ENCODE assay signal across 29 cellular contexts in the genomic region with DNA sequence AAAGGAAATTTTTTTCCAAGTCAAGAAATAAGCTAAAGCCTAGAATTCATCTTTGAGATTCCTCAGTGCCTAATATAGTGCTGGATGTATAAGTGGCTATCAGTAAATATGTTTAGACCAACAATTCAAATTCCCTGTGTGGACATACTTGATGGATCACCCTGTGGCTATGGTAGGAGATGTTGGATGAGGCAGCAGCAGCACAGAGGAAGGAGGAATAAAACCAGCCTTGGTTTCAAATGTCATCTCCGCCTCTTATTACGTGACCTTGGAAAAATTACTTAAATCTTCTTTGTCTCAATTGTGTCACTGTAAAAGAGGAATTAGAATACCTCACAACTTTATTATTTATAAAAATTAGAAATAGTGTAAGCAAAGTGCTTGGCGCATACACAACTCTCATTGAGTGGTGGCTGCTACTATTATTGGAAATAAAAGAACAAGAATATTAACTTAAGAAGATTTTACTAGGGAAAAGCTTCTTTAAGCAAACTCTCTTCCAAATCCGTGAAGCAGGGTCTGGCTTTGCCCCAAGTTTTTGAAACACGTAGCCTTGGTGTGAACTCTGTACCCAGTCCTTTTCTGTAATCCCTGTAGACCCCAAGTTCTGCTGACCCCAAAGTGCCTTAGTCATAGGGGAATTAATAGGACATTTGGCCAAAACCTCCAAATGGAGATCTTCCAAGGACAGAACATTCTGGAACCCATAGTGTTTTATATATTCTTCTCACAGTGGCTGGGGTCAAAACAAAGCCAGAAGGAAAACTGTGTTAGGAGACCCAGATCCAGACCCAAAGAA.
DNase-seq lines count a peak whose midpoint lies in the region; ATAC-seq and TF ChIP-seq lines count a peak whose summit lies in the region.
"Had no signal": no experiment of that assay in that cellular context is flagged by ENCODE, and none has a peak within 500 bp of the region (broad histone marks: within the 10 kb centered on the region; RNA-seq: fewer than 3 reads in every experiment).

No MANE protein-coding gene starts in this region.

- H3K4me1 Mint-ChIP-seq in activated CD8-positive, alpha-beta memory T cell treated with anti-CD3 and anti-CD28 coated beads, Interleukin-2, amount 10 ng/mL, durations not matched to agents 7 days and 5 days, result peaks cover 7% of the 10 kb centered on the region
- H3K4me1 Mint-ChIP-seq in endothelial cell (ENCODE audit: unreplicated experiment), result no peaks in the 10 kb centered on the region

- peaks cover 12% of the 10 kb centered on the region for H3K36me3 Mint-ChIP-seq in activated CD8-positive, alpha-beta memory T cell treated with anti-CD3 and anti-CD28 coated beads, Interleukin-2, amount 10 ng/mL, durations not matched to agents 7 days and 5 days
- no peaks in the 10 kb centered on the region for H3K36me3 Mint-ChIP-seq in endothelial cell (ENCODE audit: low read depth, unreplicated experiment)

- TF ChIP-seq CTCF in colonic mucosa (IDR thresholded peaks at IDR 0.05), result no peak
- no peak for TF ChIP-seq CTCF in heart right ventricle (IDR thresholded peaks at IDR 0.05)
- no peak for TF ChIP-seq CTCF in psoas muscle (IDR thresholded peaks at IDR 0.05)
- no peak for TF ChIP-seq CTCF in tibial artery (IDR thresholded peaks at IDR 0.05)
- no peak for TF ChIP-seq CTCF in endothelial cell (IDR thresholded peaks at IDR 0.05; ENCODE audit: unreplicated experiment)

- no peak overlapping the region for H3K9ac ChIP-seq in colonic mucosa (ENCODE audit: low read depth in 2 of 2, low read length in 2 of 2)
- H3K9ac ChIP-seq: BLaER1 had no signal

- ATAC-seq in heart right ventricle, result peak; percentile 80 to 94 (median 87)
- ATAC-seq in psoas muscle, result peak in 3 of 4 donors; percentile 57 to 83 (median 58)
- ATAC-seq in GM21528 (IDR thresholded peaks at IDR 0.05; ENCODE audit: low FRiP score, unreplicated experiment), result no peak
- ATAC-seq in activated CD8-positive, alpha-beta memory T cell treated with anti-CD3 and anti-CD28 coated beads, Interleukin-2, amount 10 ng/mL, durations not matched to agents 7 days and 5 days, result no peak
- ATAC-seq: activated T-cell treated with anti-CD3 and anti-CD28 coated beads, Interleukin-2, amount 50 U/mL, for 72 hours; Panc1; stimulated activated naive CD8-positive, alpha-beta T cell treated with anti-CD3 and anti-CD28 coated beads, Interleukin-15, amount 100 ng/mL, for 72 hours had no signal

- intact Hi-C loops in colonic mucosa (cut with DNase I) (no loop called here), heart right ventricle (cut with DNase I) (loop anchor here in 4 of 10 donors (2.0 to 10.0 kb wide), 7 partner anchors 80 to 398 kb away; no protein-coding TSS in a partner anchor), psoas muscle (cut with DNase I) (no loop called here), tibial artery (cut with DNase I; ENCODE audit: low total_unique reads) (no loop called here)

- no peak overlapping the region for H3K27ac ChIP-seq in colonic mucosa
- H3K27ac ChIP-seq in heart right ventricle, result peak overlapping the region; percentile 36 to 70 (median 50)
- peak overlapping the region; percentile 48 for H3K27ac ChIP-seq in psoas muscle
- peak overlapping the region; percentile 67 to 69 for H3K27ac ChIP-seq in tibial artery
- H3K27ac ChIP-seq: BLaER1, cardiac muscle cell had no signal

- H3K27me3 ChIP-seq in colonic mucosa (no peaks in the 10 kb centered on the region), heart right ventricle (no peaks in the 10 kb centered on the region), psoas muscle (ENCODE audit: insufficient read depth in 3 of 3, low read length in 2 of 3) (no peaks in the 10 kb centered on the region), tibial artery (no peaks in the 10 kb centered on the region)
- H3K27me3 ChIP-seq: BLaER1, cardiac muscle cell had no signal

- H3K9me3 ChIP-seq in colonic mucosa, result no peaks in the 10 kb centered on the region
- H3K9me3 ChIP-seq in heart right ventricle, result peaks cover 0 to 4% (median 0%) of the 10 kb centered on the region in 11 donors
- no peaks in the 10 kb centered on the region for H3K9me3 ChIP-seq in psoas muscle
- no peaks in the 10 kb centered on the region for H3K9me3 ChIP-seq in tibial artery
- H3K9me3 ChIP-seq: BLaER1 had no signal

- 72 to 75% methylated on average over 5 of the region's 5 CpGs for WGBS in heart right ventricle, 2 donors
- 46 to 63% (median 51%) methylated on average over 5 of the region's 5 CpGs for WGBS in psoas muscle, 3 donors

- H3K4me3 ChIP-seq in colonic mucosa, result no peak overlapping the region
- H3K4me3 ChIP-seq in heart right ventricle, result no peak overlapping the region
- no peak overlapping the region for H3K4me3 ChIP-seq in psoas muscle
- H3K4me3 ChIP-seq in tibial artery, result no peak overlapping the region
- H3K4me3 ChIP-seq: BLaER1, cardiac muscle cell had no signal

- H3K27me3 Mint-ChIP-seq in activated CD8-positive, alpha-beta memory T cell treated with anti-CD3 and anti-CD28 coated beads, Interleukin-2, amount 10 ng/mL, durations not matched to agents 7 days and 5 days, result peaks cover 3% of the 10 kb centered on the region
- H3K27me3 Mint-ChIP-seq in endothelial cell (ENCODE audit: unreplicated experiment), result peaks cover 2% of the 10 kb centered on the region
- H3K27me3 Mint-ChIP-seq: dendritic cell treated with granulocyte-macrophage colony-stimulating factor and Interleukin-4, amounts not matched to agents 40 ng/mL and 50 ng/mL, for 4 days; stimulated activated naive CD8-positive, alpha-beta T cell treated with anti-CD3 and anti-CD28 coated beads, Interleukin-15, amount 100 ng/mL, for 72 hours had no signal

- H3K4me1 ChIP-seq in colonic mucosa (no peaks in the 10 kb centered on the region), heart right ventricle (peaks cover 0 to 11% (median 0%) of the 10 kb centered on the region in 9 donors), psoas muscle (peaks cover 23% of the 10 kb centered on the region), tibial artery (peaks cover 0 to 40% (median 16%) of the 10 kb centered on the region in 4 donors)
- H3K4me1 ChIP-seq: Caco-2 had no signal

- DNase-seq in colonic mucosa (peak; percentile 27), heart right ventricle (peak in 1 of 2 donors; percentile 65), psoas muscle (peak; percentile 17 to 61), tibial artery (peak; percentile 71 to 83), NCI-H526 (lab: John Stamatoyannopoulos, UW) (no peak), endothelial cell (ENCODE audit: low spot score) (no peak)
- DNase-seq in activated CD8-positive, alpha-beta memory T cell treated with anti-CD3 and anti-CD28 coated beads, Interleukin-2, amount 10 ng/mL, durations not matched to agents 7 days and 5 days, result no peak
- DNase-seq: activated CD4-positive, alpha-beta T cell treated with anti-CD3 and anti-CD28 coated beads, Interleukin-2, amount 10 ng/mL, durations not matched to agents 7 days and 5 days; activated naive CD4-positive, alpha-beta T cell treated with Interleukin-2 at 50 U/mL for 16 hours; activated T-cell treated with anti-CD3 and anti-CD28 coated beads, Interleukin-2, amount 50 U/mL, for 72 hours; Caco-2; DMS79; endodermal cell; GDM1; H7; IMR-90; islet precursor cell; mammary epithelial cell; NCI-H1092; NCI-H187 treated with DMSO at 0.1 percent for 48 hours; NCI-H526 treated with DMSO at 0.1 percent for 48 hours; SIG-M5; stimulated activated naive CD8-positive, alpha-beta T cell treated with anti-CD3 and anti-CD28 coated beads, Interleukin-15, amount 100 ng/mL, for 72 hours; T-helper 9 cell had no signal

- no peak overlapping the region for H3K27ac Mint-ChIP-seq in activated CD8-positive, alpha-beta memory T cell treated with anti-CD3 and anti-CD28 coated beads, Interleukin-2, amount 10 ng/mL, durations not matched to agents 7 days and 5 days
- no peak overlapping the region for H3K27ac Mint-ChIP-seq in endothelial cell (ENCODE audit: unreplicated experiment)
- H3K27ac Mint-ChIP-seq: activated CD4-positive, alpha-beta T cell treated with anti-CD3 and anti-CD28 coated beads, Interleukin-2, amount 10 ng/mL, durations not matched to agents 7 days and 5 days; activated T-cell treated with anti-CD3 and anti-CD28 coated beads, Interleukin-2, amount 50 U/mL, for 72 hours; dendritic cell treated with granulocyte-macrophage colony-stimulating factor and Interleukin-4, amounts not matched to agents 40 ng/mL and 50 ng/mL, for 4 days; endodermal cell; stimulated activated naive CD8-positive, alpha-beta T cell treated with anti-CD3 and anti-CD28 coated beads, Interleukin-15, amount 100 ng/mL, for 72 hours had no signal

- H3K36me3 ChIP-seq in colonic mucosa (no peaks in the 10 kb centered on the region), heart right ventricle (no peaks in the 10 kb centered on the region), psoas muscle (ENCODE audit: insufficient read depth in 1 of 2, low read depth in 1 of 2) (no peaks in the 10 kb centered on the region), tibial artery (no peaks in the 10 kb centered on the region)
- H3K36me3 ChIP-seq: BLaER1, cardiac muscle cell had no signal

- CTCF ChIA-PET in activated CD8-positive, alpha-beta memory T cell treated with anti-CD3 and anti-CD28 coated beads, Interleukin-2, amount 10 ng/mL, durations not matched to agents 7 days and 5 days (lab: Charles Lee), result no interaction called here

- H3K9me3 Mint-ChIP-seq in activated CD8-positive, alpha-beta memory T cell treated with anti-CD3 and anti-CD28 coated beads, Interleukin-2, amount 10 ng/mL, durations not matched to agents 7 days and 5 days (ENCODE audit: low read depth), result no peaks in the 10 kb centered on the region
- H3K9me3 Mint-ChIP-seq in endothelial cell (ENCODE audit: unreplicated experiment), result no peaks in the 10 kb centered on the region
- H3K9me3 Mint-ChIP-seq: dendritic cell treated with granulocyte-macrophage colony-stimulating factor and Interleukin-4, amounts not matched to agents 40 ng/mL and 50 ng/mL, for 4 days; endodermal cell had no signal

- no peak overlapping the region for H3K4me3 Mint-ChIP-seq in activated CD8-positive, alpha-beta memory T cell treated with anti-CD3 and anti-CD28 coated beads, Interleukin-2, amount 10 ng/mL, durations not matched to agents 7 days and 5 days
- H3K4me3 Mint-ChIP-seq in endothelial cell (ENCODE audit: unreplicated experiment), result no peak overlapping the region
- H3K4me3 Mint-ChIP-seq: activated CD4-positive, alpha-beta T cell treated with anti-CD3 and anti-CD28 coated beads, Interleukin-2, amount 10 ng/mL, durations not matched to agents 7 days and 5 days; activated T-cell treated with anti-CD3 and anti-CD28 coated beads, Interleukin-2, amount 50 U/mL, for 72 hours; dendritic cell treated with granulocyte-macrophage colony-stimulating factor and Interleukin-4, amounts not matched to agents 40 ng/mL and 50 ng/mL, for 4 days; endodermal cell; stimulated activated naive CD8-positive, alpha-beta T cell treated with anti-CD3 and anti-CD28 coated beads, Interleukin-15, amount 100 ng/mL, for 72 hours had no signal

Comparison
In these comparisons a context has a peak if more than half of its experiments do, and no peak if none do; other contexts are left out.
1. DNase-seq: peak in colonic mucosa (single experiment), psoas muscle (2 of 2) and tibial artery (2 of 2); none in NCI-H526 (0 of 2), activated CD8-positive, alpha-beta memory T cell treated with anti-CD3 and anti-CD28 coated beads, Interleukin-2, amount 10 ng/mL, durations not matched to agents 7 days and 5 days (single experiment) and endothelial cell (single experiment).
2. ATAC-seq: peak in heart right ventricle (8 of 8) and psoas muscle (3 of 4); none in GM21528 (single experiment) and activated CD8-positive, alpha-beta memory T cell treated with anti-CD3 and anti-CD28 coated beads, Interleukin-2, amount 10 ng/mL, durations not matched to agents 7 days and 5 days (single experiment).